8 cellular contexts compared by ENCODE assay signal in the genomic region with DNA sequence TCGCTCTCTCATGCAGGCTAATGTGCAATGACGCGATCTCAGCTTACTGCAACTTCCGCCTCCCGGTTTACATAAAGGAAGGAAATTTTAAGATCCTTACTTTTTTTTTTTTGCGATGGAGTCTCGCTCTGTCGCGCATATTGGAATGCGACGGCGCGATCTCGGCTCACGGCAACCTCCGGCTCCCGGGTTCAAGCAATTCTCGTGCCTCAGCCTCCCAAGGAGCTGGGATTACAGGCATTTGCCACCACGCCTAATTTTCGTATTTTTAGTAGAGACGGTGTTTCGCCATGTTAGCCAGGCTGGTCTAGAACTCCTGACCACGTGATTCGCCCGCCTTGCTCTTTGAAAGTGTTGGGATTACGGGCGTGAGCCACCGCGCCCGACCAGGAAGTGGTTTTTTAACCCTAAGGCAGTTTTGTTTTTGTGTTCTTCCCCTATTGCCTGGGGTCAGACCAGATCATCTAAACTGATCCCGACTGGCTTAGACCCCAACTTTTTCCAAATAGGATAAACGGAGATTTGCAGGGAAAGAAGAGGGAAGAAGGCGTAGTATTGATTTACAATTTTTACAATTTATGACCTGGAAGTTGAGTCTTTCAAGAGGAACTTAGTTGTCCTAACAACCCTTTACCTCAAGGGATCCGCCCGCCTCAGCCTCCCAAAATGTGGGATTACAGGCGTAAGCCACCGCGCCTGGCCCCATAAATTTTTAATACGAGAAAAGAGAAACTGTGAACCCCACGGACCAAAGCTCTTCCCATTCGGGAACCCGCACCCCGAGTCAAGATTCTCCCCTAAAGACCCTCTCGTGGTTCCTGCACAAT.
A peak's percentile ranks its signal among the peaks of the same experiment; 100 is the strongest.
DNase-seq lines count a peak whose midpoint lies in the region; ATAC-seq and TF ChIP-seq lines count a peak whose summit lies in the region.

No MANE protein-coding gene starts in this region.

- peak; percentile 61 for DNase-seq in activated CD4-positive, alpha-beta T cell treated with anti-CD3 and anti-CD28 coated beads for 36 hours
- no peak for DNase-seq in activated CD4-positive, alpha-beta T cell treated with anti-CD3 and anti-CD28 coated beads for 1 hour
- DNase-seq in activated CD8-positive, alpha-beta T cell treated with anti-CD3 and anti-CD28 coated beads, Interleukin-2, amount 10 ng/mL, durations not matched to agents 7 days and 5 days, result peak; percentile 54
- DNase-seq in epithelial cell of prostate (ENCODE audit: low read depth, low spot score) (no peak), mucosa of descending colon (peak; percentile 10 to 62 (median 53))
- DNase-seq in stimulated activated naive CD4-positive, alpha-beta T cell (lab: John Stamatoyannopoulos, UW), result peak in 4 of 6 experiments; percentile 1 to 71 (median 37)

- peak overlapping the region; percentile 73 for H3K27ac ChIP-seq in epithelial cell of prostate

- CTCF ChIA-PET in activated CD4-positive, alpha-beta T cell treated with anti-CD3 and anti-CD28 coated beads for 36 hours (lab: Charles Lee), result interaction anchor here (0.6 kb wide), 1 partner anchor 47 kb away, joined by 3 read pairs; no protein-coding TSS in a partner anchor
- CTCF ChIA-PET in activated CD8-positive, alpha-beta T cell treated with anti-CD3 and anti-CD28 coated beads, Interleukin-2, amount 10 ng/mL, durations not matched to agents 7 days and 5 days (lab: Charles Lee), result no interaction called here

- H3K4me3 ChIP-seq in mucosa of descending colon, result no peak overlapping the region

- peaks cover 4% of the 10 kb centered on the region for H3K9me3 Mint-ChIP-seq in activated CD4-positive, alpha-beta T cell treated with anti-CD3 and anti-CD28 coated beads for 36 hours (ENCODE audit: low read depth)
- peaks cover 28% of the 10 kb centered on the region for H3K9me3 Mint-ChIP-seq in activated CD8-positive, alpha-beta T cell treated with anti-CD3 and anti-CD28 coated beads, Interleukin-2, amount 10 ng/mL, durations not matched to agents 7 days and 5 days (ENCODE audit: insufficient read depth)

- H3K4me3 Mint-ChIP-seq in activated CD4-positive, alpha-beta T cell treated with anti-CD3 and anti-CD28 coated beads for 36 hours, result peak overlapping the region; percentile 96
- H3K4me3 Mint-ChIP-seq in activated CD8-positive, alpha-beta T cell treated with anti-CD3 and anti-CD28 coated beads, Interleukin-2, amount 10 ng/mL, durations not matched to agents 7 days and 5 days, result peak overlapping the region; percentile 96

- peaks cover 43% of the 10 kb centered on the region for H3K36me3 Mint-ChIP-seq in activated CD4-positive, alpha-beta T cell treated with anti-CD3 and anti-CD28 coated beads for 36 hours (ENCODE audit: low read depth)
- H3K36me3 Mint-ChIP-seq in activated CD8-positive, alpha-beta T cell treated with anti-CD3 and anti-CD28 coated beads, Interleukin-2, amount 10 ng/mL, durations not matched to agents 7 days and 5 days (ENCODE audit: low read depth), result peaks cover 47% of the 10 kb centered on the region

- no peak for TF ChIP-seq CTCF in mucosa of descending colon (IDR thresholded peaks at IDR 0.05)

- no peaks in the 10 kb centered on the region for H3K27me3 Mint-ChIP-seq in activated CD4-positive, alpha-beta T cell treated with anti-CD3 and anti-CD28 coated beads for 36 hours
- no peaks in the 10 kb centered on the region for H3K27me3 Mint-ChIP-seq in activated CD8-positive, alpha-beta T cell treated with anti-CD3 and anti-CD28 coated beads, Interleukin-2, amount 10 ng/mL, durations not matched to agents 7 days and 5 days (ENCODE audit: low read depth)

- POLR2A ChIA-PET in activated CD4-positive, alpha-beta T cell treated with anti-CD3 and anti-CD28 coated beads for 36 hours (lab: Charles Lee), result interaction anchor here (0.6 to 1.7 kb wide), 12 partner anchors 142 to 1428 kb away, joined by 3 to 15 read pairs (median 4); a partner anchor contains a TSS
- POLR2A ChIA-PET in activated CD8-positive, alpha-beta T cell treated with anti-CD3 and anti-CD28 coated beads, Interleukin-2, amount 10 ng/mL, durations not matched to agents 7 days and 5 days (lab: Charles Lee), result interaction anchor here (0.6 to 4.1 kb wide), 12 partner anchors 7 to 1082 kb away, joined by 3 to 31 read pairs (median 4); a partner anchor contains a TSS

- H3K36me3 ChIP-seq in mucosa of descending colon (ENCODE audit: low read depth), result no peaks in the 10 kb centered on the region

- intact Hi-C loops in activated CD4-positive, alpha-beta T cell treated with anti-CD3 and anti-CD28 coated beads for 36 hours (cut with DNase I, micrococcal nuclease), result loop anchor here (1.0 to 5.0 kb wide), 9 partner anchors 142 to 1414 kb away; a partner anchor contains a TSS
- intact Hi-C loops in mucosa of descending colon (cut with DNase I, micrococcal nuclease), result loop anchor here in 1 of 2 donors (10.0 kb wide), 1 partner anchor 141 kb away; a partner anchor contains a TSS

- H3K27ac Mint-ChIP-seq in activated CD4-positive, alpha-beta T cell treated with anti-CD3 and anti-CD28 coated beads for 36 hours, result peak overlapping the region; percentile 99
- H3K27ac Mint-ChIP-seq in activated CD8-positive, alpha-beta T cell treated with anti-CD3 and anti-CD28 coated beads, Interleukin-2, amount 10 ng/mL, durations not matched to agents 7 days and 5 days, result peak overlapping the region; percentile 98

- peaks cover 9% of the 10 kb centered on the region for H3K4me1 Mint-ChIP-seq in activated CD4-positive, alpha-beta T cell treated with anti-CD3 and anti-CD28 coated beads for 36 hours
- H3K4me1 Mint-ChIP-seq in activated CD8-positive, alpha-beta T cell treated with anti-CD3 and anti-CD28 coated beads, Interleukin-2, amount 10 ng/mL, durations not matched to agents 7 days and 5 days (ENCODE audit: low read depth), result peaks cover 15% of the 10 kb centered on the region

- peaks cover 4% of the 10 kb centered on the region for H3K9me3 ChIP-seq in mucosa of descending colon

- H3K4me1 ChIP-seq in mucosa of descending colon (ENCODE audit: low read depth), result no peaks in the 10 kb centered on the region

- no peak for ATAC-seq in activated CD4-positive, alpha-beta T cell treated with anti-CD3 and anti-CD28 coated beads for 36 hours
- ATAC-seq in activated CD8-positive, alpha-beta T cell treated with anti-CD3 and anti-CD28 coated beads, Interleukin-2, amount 10 ng/mL, durations not matched to agents 7 days and 5 days, result no peak
- ATAC-seq in mucosa of descending colon (peak; percentile 59), HG03175 (IDR thresholded peaks at IDR 0.05; ENCODE audit: unreplicated experiment) (no peak), HG03135 (IDR thresholded peaks at IDR 0.05; ENCODE audit: unreplicated experiment) (no peak)

Comparison
In these comparisons a context has a peak if more than half of its experiments do, and no peak if none do; other contexts are left out.
1. DNase-seq: peak in activated CD4-positive, alpha-beta T cell treated with anti-CD3 and anti-CD28 coated beads for 36 hours (single experiment), activated CD8-positive, alpha-beta T cell treated with anti-CD3 and anti-CD28 coated beads, Interleukin-2, amount 10 ng/mL, durations not matched to agents 7 days and 5 days (single experiment), mucosa of descending colon (3 of 3) and stimulated activated naive CD4-positive, alpha-beta T cell (4 of 6); none in activated CD4-positive, alpha-beta T cell treated with anti-CD3 and anti-CD28 coated beads for 1 hour (single experiment) and epithelial cell of prostate (single experiment).